25 cellular contexts compared by ENCODE assay signal in the genomic region with DNA sequence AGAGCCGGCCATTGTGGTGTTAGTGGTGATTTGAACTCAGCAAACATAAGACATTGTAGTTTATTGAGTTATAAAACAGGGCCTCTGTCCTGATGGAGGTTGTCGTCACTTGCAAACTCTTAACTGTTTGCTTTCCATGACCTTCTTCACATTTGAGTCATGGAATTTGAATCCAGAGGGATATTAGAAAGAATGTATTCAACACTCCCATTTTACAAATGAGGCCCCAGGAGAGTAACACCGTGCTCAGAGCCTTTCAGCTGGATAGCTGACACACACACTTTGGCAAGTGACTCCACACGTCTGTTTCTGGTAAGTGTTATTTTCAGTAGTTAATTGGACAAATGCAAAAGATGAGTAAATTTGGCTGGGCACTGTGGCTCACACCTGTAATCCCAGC.
"Had no signal": no experiment of that assay in that cellular context is flagged by ENCODE, and none has a peak within 500 bp of the region (broad histone marks: within the 10 kb centered on the region; RNA-seq: fewer than 3 reads in every experiment).

No MANE protein-coding gene starts in this region.

- H3K27ac Mint-ChIP-seq: IgD-negative memory B cell had no signal

- H3K4me2 ChIP-seq: KMS-11 had no signal

- DNase-seq: Kasumi-1, MM.1S, NCI-H1092 treated with DMSO at 0.1 percent for 48 hours, NCI-H1436, NCI-H187, NCI-H2029, NCI-H2081 treated with DMSO at 0.1 percent for 48 hours, NCI-H2171, NCI-H226, NCI-H446, NCI-H510A, NCI-H524 treated with DMSO at 0.1 percent for 48 hours, NCI-H69, NCI-H774, OCI-M1, Right ventricle myocardium superior, RPMI8226, SIG-M5, SW 1271 had no signal

- FAIRE-seq: K562, RCC 7860 had no signal

- H3K27me3 ChIP-seq: SJSA1 had no signal

- ATAC-seq: K562 had no signal

- H3K36me3 Mint-ChIP-seq: IgD-negative memory B cell had no signal

- H3K27me3 Mint-ChIP-seq: IgD-negative memory B cell had no signal

- H3K4me3 ChIP-seq: K562, SJSA1, SK-N-MC had no signal

- H3K9ac ChIP-seq: KMS-11 had no signal

- H3K9me3 Mint-ChIP-seq: IgD-negative memory B cell had no signal

- H3K36me3 ChIP-seq: SJSA1 had no signal

- H3K27ac ChIP-seq: KMS-11, SJSA1, SK-N-MC had no signal

- H3K9me3 ChIP-seq: SJSA1 had no signal
